9 cellular contexts compared by ENCODE assay signal in the genomic region with DNA sequence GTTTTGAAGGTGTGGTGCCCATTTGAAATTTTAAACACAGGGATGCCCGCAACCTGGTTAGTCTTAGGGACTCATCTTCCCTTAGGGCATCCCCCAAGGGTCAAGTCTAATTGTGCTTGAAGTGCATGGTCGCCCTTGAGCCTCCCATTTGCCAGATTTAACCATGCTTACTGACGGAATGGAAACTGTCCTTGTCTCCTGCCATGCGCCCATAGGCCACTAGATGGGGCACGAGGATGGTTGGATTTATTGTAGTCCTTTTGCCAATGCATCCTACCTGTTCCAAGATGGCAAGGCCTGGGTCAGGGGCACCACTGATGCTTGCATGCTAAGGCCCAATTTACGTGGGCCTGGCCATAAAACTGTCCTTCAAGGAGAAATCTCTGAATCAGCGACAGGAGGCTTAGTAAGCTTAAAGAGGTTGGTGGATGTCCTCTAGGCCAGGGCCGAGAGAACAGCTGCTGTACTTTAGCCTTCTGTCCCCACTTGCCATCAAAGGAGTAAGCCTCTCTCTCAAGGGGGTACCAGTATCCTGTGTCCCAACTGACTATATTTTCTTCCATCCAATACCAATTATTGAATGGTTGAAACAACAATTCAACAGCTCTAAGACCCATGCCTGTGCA.
DNase-seq lines count a peak whose midpoint lies in the region; ATAC-seq lines count a peak whose summit lies in the region.
"Had no signal": no experiment of that assay in that cellular context is flagged by ENCODE, and none has a peak within 500 bp of the region (broad histone marks: within the 10 kb centered on the region; RNA-seq: fewer than 3 reads in every experiment).

No MANE protein-coding gene starts in this region.

- H3K4me3 ChIP-seq in right cardiac atrium (ENCODE audit: low read length), result no peak overlapping the region
- H3K4me3 ChIP-seq: skin epidermis had no signal

- H3K27ac Mint-ChIP-seq in activated T-helper 1 cell treated with anti-CD3 and anti-CD28 coated beads, Interleukin-12 subunit alpha, Interleukin-12 subunit beta, Interleukin-2, Interleukin-4 antibody, amounts not matched to agents 30 ng/mL and 10 ng/mL and 1 ng/mL, durations not matched to agents 14 hours and 24 hours and 36 hours, result no peak overlapping the region

- H3K4me1 ChIP-seq in right cardiac atrium (ENCODE audit: control insufficient read depth, insufficient read depth, low read length), result no peaks in the 10 kb centered on the region

- H3K4me3 Mint-ChIP-seq in activated T-helper 1 cell treated with anti-CD3 and anti-CD28 coated beads, Interleukin-12 subunit alpha, Interleukin-12 subunit beta, Interleukin-2, Interleukin-4 antibody, amounts not matched to agents 30 ng/mL and 10 ng/mL and 1 ng/mL, durations not matched to agents 14 hours and 24 hours and 36 hours, result no peak overlapping the region

- H3K36me3 Mint-ChIP-seq in activated T-helper 1 cell treated with anti-CD3 and anti-CD28 coated beads, Interleukin-12 subunit alpha, Interleukin-12 subunit beta, Interleukin-2, Interleukin-4 antibody, amounts not matched to agents 30 ng/mL and 10 ng/mL and 1 ng/mL, durations not matched to agents 14 hours and 24 hours and 36 hours (ENCODE audit: low read depth), result no peaks in the 10 kb centered on the region

- peak; percentile 41 for DNase-seq in COR-L47 (lab: John Stamatoyannopoulos, UW)
- DNase-seq in NCI-H146 treated with DMSO at 0.1 percent for 48 hours (lab: John Stamatoyannopoulos, UW; ENCODE audit: unreplicated experiment), result peak; percentile 19
- DNase-seq in activated T-helper 1 cell treated with anti-CD3 and anti-CD28 coated beads, Interleukin-12 subunit alpha, Interleukin-12 subunit beta, Interleukin-2, Interleukin-4 antibody, amounts not matched to agents 30 ng/mL and 10 ng/mL and 1 ng/mL, durations not matched to agents 14 hours and 24 hours and 36 hours (ENCODE audit: low spot score), result peak; percentile 17
- DNase-seq in right cardiac atrium, result peak in 2 of 3 donors; percentile 42 to 67
- peak; percentile 21 to 55 for DNase-seq in stimulated activated CD4-positive, alpha-beta T cell treated with anti-CD3 and anti-CD28 coated beads, Interleukin-2, amount 100 ng/mL, for 24 hours
- DNase-seq in KG1 (lab: John Stamatoyannopoulos, UW), result no peak

- H3K27ac ChIP-seq in right cardiac atrium (ENCODE audit: low read length), result no peak overlapping the region
- H3K27ac ChIP-seq: skin epidermis had no signal

- intact Hi-C loops in activated T-helper 1 cell treated with anti-CD3 and anti-CD28 coated beads, Interleukin-12 subunit alpha, Interleukin-12 subunit beta, Interleukin-2, Interleukin-4 antibody, amounts not matched to agents 30 ng/mL and 10 ng/mL and 1 ng/mL, durations not matched to agents 14 hours and 24 hours and 36 hours (cut with micrococcal nuclease), result no loop called here
- intact Hi-C loops in right cardiac atrium (cut with DNase I), result no loop called here

- WGBS in right cardiac atrium, result 51% methylated on average over 8 of the region's 8 CpGs

- H3K9me3 Mint-ChIP-seq in activated T-helper 1 cell treated with anti-CD3 and anti-CD28 coated beads, Interleukin-12 subunit alpha, Interleukin-12 subunit beta, Interleukin-2, Interleukin-4 antibody, amounts not matched to agents 30 ng/mL and 10 ng/mL and 1 ng/mL, durations not matched to agents 14 hours and 24 hours and 36 hours, result no peaks in the 10 kb centered on the region

- H3K4me1 Mint-ChIP-seq in activated T-helper 1 cell treated with anti-CD3 and anti-CD28 coated beads, Interleukin-12 subunit alpha, Interleukin-12 subunit beta, Interleukin-2, Interleukin-4 antibody, amounts not matched to agents 30 ng/mL and 10 ng/mL and 1 ng/mL, durations not matched to agents 14 hours and 24 hours and 36 hours (ENCODE audit: low read depth), result no peaks in the 10 kb centered on the region

- H3K9me3 ChIP-seq in right cardiac atrium (ENCODE audit: control insufficient read depth, low read length), result no peaks in the 10 kb centered on the region

- ATAC-seq in GM18519 (IDR thresholded peaks at IDR 0.05; ENCODE audit: low FRiP score, unreplicated experiment), result peak; percentile 91
- peak; percentile 85 for ATAC-seq in HG02884 (IDR thresholded peaks at IDR 0.05; ENCODE audit: unreplicated experiment)
- no peak for ATAC-seq in right cardiac atrium

- H3K27me3 ChIP-seq in right cardiac atrium (ENCODE audit: control insufficient read depth, insufficient read depth), result no peaks in the 10 kb centered on the region

- H3K27me3 Mint-ChIP-seq in activated T-helper 1 cell treated with anti-CD3 and anti-CD28 coated beads, Interleukin-12 subunit alpha, Interleukin-12 subunit beta, Interleukin-2, Interleukin-4 antibody, amounts not matched to agents 30 ng/mL and 10 ng/mL and 1 ng/mL, durations not matched to agents 14 hours and 24 hours and 36 hours (ENCODE audit: insufficient read depth), result no peaks in the 10 kb centered on the region

Comparison
In these comparisons a context has a peak if more than half of its experiments do, and no peak if none do; other contexts are left out.
1. ATAC-seq: peak in GM18519 (single experiment) and HG02884 (single experiment); none in right cardiac atrium (0 of 2).